12 cellular contexts compared by ENCODE assay signal in genomic region chr11:1531961-1532586, GRCh38. TPM values are rescaled to one million over a fixed set of nuclear protein-coding genes. Genes with fewer than 3 reads are reported as not detected.
A peak's percentile ranks its signal among the peaks of the same experiment; 100 is the strongest.
DNase-seq lines count a peak whose midpoint lies in the region; ATAC-seq and TF ChIP-seq lines count a peak whose summit lies in the region.
"Had no signal": no experiment of that assay in that cellular context is flagged by ENCODE, and none has a peak within 500 bp of the region (broad histone marks: within the 10 kb centered on the region; RNA-seq: fewer than 3 reads in every experiment).

No MANE protein-coding gene starts in this region.

- no peak overlapping the region for H3K9ac ChIP-seq in trophoblast cell (ENCODE audit: low read length)

- H2BK120ac ChIP-seq in trophoblast cell (ENCODE audit: insufficient read depth, low read length, poor library complexity): no peak overlapping the region

- no peaks in the 10 kb centered on the region for H3K79me2 ChIP-seq in trophoblast cell (ENCODE audit: control insufficient read depth, insufficient read depth, low read length, poor library complexity)

- H4K8ac ChIP-seq in trophoblast cell (ENCODE audit: low read depth, low read length): no peak overlapping the region

- H3K14ac ChIP-seq in trophoblast cell (ENCODE audit: low read length): no peak overlapping the region

- no peak overlapping the region for H2BK12ac ChIP-seq in trophoblast cell (ENCODE audit: low read length)

- H3K27ac ChIP-seq in RWPE2 (ENCODE audit: poor library complexity, severe bottlenecking) (peak overlapping the region; percentile 36), trophoblast cell (ENCODE audit: low read depth, low read length) (no peak overlapping the region)

- DNase-seq in AG09309 (ENCODE audit: low read depth) (peak; percentile 5), RWPE2 (ENCODE audit: low spot score) (no peak), foreskin fibroblast (peak; percentile 90 to 92), trophoblast cell (no peak), GM19238 (ENCODE audit: insufficient read length, low spot score) (no peak)
- DNase-seq in activated effector memory CD4-positive, alpha-beta T cell treated with Interleukin-2 at 50 U/mL for 16 hours: no peak
- DNase-seq in activated CD8-positive, alpha-beta memory T cell treated with anti-CD3 and anti-CD28 coated beads for 24 hours: no peak
- DNase-seq: activated naive CD8-positive, alpha-beta T cell treated with anti-CD3 and anti-CD28 coated beads, Interleukin-2, amount 50 U/mL, for 24 hours; PC-3 had no signal

- H3K27me3 ChIP-seq in RWPE2 (ENCODE audit: insufficient read depth, poor library complexity, severe bottlenecking) (no peaks in the 10 kb centered on the region), trophoblast cell (ENCODE audit: insufficient read depth, low read length) (no peaks in the 10 kb centered on the region)

- no peaks in the 10 kb centered on the region for H3K79me1 ChIP-seq in trophoblast cell (ENCODE audit: low read length)

- H3K9me3 ChIP-seq in RWPE2 (ENCODE audit: severe bottlenecking): no peaks in the 10 kb centered on the region
- H3K9me3 ChIP-seq in trophoblast cell (ENCODE audit: insufficient read depth, low read depth, low read length): no peaks in the 10 kb centered on the region

- no peak for TF ChIP-seq CTCF in AG09309 (IDR thresholded peaks at IDR 0.05; ENCODE audit: control insufficient read depth, insufficient read depth, low read depth, low read length, missing control alignments)
- no peak for TF ChIP-seq CTCF in RWPE2 (IDR thresholded peaks at IDR 0.05; ENCODE audit: poor library complexity, severe bottlenecking)
- no peak for TF ChIP-seq CTCF in foreskin fibroblast (IDR thresholded peaks at IDR 0.05; ENCODE audit: low read depth, low read length)

- H3K4ac ChIP-seq in trophoblast cell (ENCODE audit: low read depth, low read length): no peak overlapping the region

- no CpG with 5 or more reads among the region's 19 CpGs for WGBS in trophoblast cell (ENCODE audit: extremely low coverage, insufficient coverage, insufficient read length)

- no peak overlapping the region for H3K23ac ChIP-seq in trophoblast cell (ENCODE audit: low read length)

- H2BK5ac ChIP-seq in trophoblast cell (ENCODE audit: low read depth, low read length, poor library complexity): no peak overlapping the region

- no peak overlapping the region for H2AK5ac ChIP-seq in trophoblast cell (ENCODE audit: low read length)

- no peak overlapping the region for H2AFZ ChIP-seq in trophoblast cell (ENCODE audit: insufficient read depth, low read length, poor library complexity)

- peak; percentile 54; the same call in 2 of the 3 replicates for ATAC-seq in RWPE2 (ENCODE audit: low read depth)
- no peak for ATAC-seq in GM21515 (IDR thresholded peaks at IDR 0.05; ENCODE audit: unreplicated experiment)
- ATAC-seq: activated CD4-positive, CD25-positive, alpha-beta regulatory T cell treated with anti-CD3 and anti-CD28 coated beads, Interleukin-2, amount 50 U/mL, for 24 hours; activated naive CD8-positive, alpha-beta T cell treated with anti-CD3 and anti-CD28 coated beads, Interleukin-2, amount 50 U/mL, for 24 hours; PC-3 had no signal

- H3K18ac ChIP-seq in trophoblast cell (ENCODE audit: low read length): peak overlapping the region; percentile 31

- H4K91ac ChIP-seq in trophoblast cell (ENCODE audit: low read depth, low read length): no peak overlapping the region

- no peak overlapping the region for H4K12ac ChIP-seq in trophoblast cell (ENCODE audit: low read depth, low read length)

- H3K4me2 ChIP-seq in trophoblast cell (ENCODE audit: low read length): no peak overlapping the region

- H3K36me3 ChIP-seq in RWPE2 (ENCODE audit: low read depth) (no peaks in the 10 kb centered on the region), trophoblast cell (ENCODE audit: control insufficient read depth in 1 of 2, insufficient read depth in 2 of 2, low read length in 2 of 2) (peaks cover 11% of the 10 kb centered on the region in 2 experiments)

- no peak overlapping the region for H3K4me3 ChIP-seq in AG09309 (ENCODE audit: control insufficient read depth, low read depth, low read length)
- no peak overlapping the region for H3K4me3 ChIP-seq in RWPE2 (ENCODE audit: severe bottlenecking)
- H3K4me3 ChIP-seq in foreskin fibroblast (ENCODE audit: low read depth in 1 of 2, low read length in 2 of 2): no peak overlapping the region
- H3K4me3 ChIP-seq in trophoblast cell (ENCODE audit: low read depth, low read length): no peak overlapping the region

- H3K4me1 ChIP-seq in RWPE2 (ENCODE audit: insufficient read depth, poor library complexity, severe bottlenecking) (peaks cover 12% of the 10 kb centered on the region), trophoblast cell (ENCODE audit: control insufficient read depth in 1 of 2, insufficient read depth in 2 of 2, low read length in 2 of 2) (peaks cover 8 to 9% of the 10 kb centered on the region in 2 experiments)

RNA-seq across cellular contexts. Expression of gene DUSP8, which starts 40.0 kb away (rescaled TPM):
- polyA plus RNA-seq in trophoblast cell (2013): 29.7 and 31.2 TPM in 2 replicates

RNA-seq across cellular contexts. Expression of gene MOB2, which starts 45.5 kb away (rescaled TPM):
- polyA plus RNA-seq in trophoblast cell (2013): 17.4 and 19.5 TPM in 2 replicates

RNA-seq across cellular contexts. Expression of gene KRTAP5-1, which starts 53.0 kb away (rescaled TPM):
- not detected in 2 replicates for polyA plus RNA-seq in trophoblast cell (2013)
- polyA plus RNA-seq: AG04450 had no signal

Comparison
In these comparisons a context has a peak if more than half of its experiments do, and no peak if none do; other contexts are left out.
1. DNase-seq: peak in AG09309 (single experiment) and foreskin fibroblast (2 of 2); none in RWPE2 (single experiment), trophoblast cell (0 of 2), activated effector memory CD4-positive, alpha-beta T cell treated with Interleukin-2 at 50 U/mL for 16 hours (single experiment), activated CD8-positive, alpha-beta memory T cell treated with anti-CD3 and anti-CD28 coated beads for 24 hours (single experiment) and GM19238 (single experiment).